ENCODE assay signal across 21 cellular contexts in genomic region chr3:172043233-172043632, GRCh38. TPM values are rescaled to one million over a fixed set of nuclear protein-coding genes. Genes with fewer than 3 reads are reported as not detected.
DNase-seq lines count a peak whose midpoint lies in the region; ATAC-seq and TF ChIP-seq lines count a peak whose summit lies in the region.
"Had no signal": no experiment of that assay in that cellular context is flagged by ENCODE, and none has a peak within 500 bp of the region (broad histone marks: within the 10 kb centered on the region; RNA-seq: fewer than 3 reads in every experiment).

No MANE protein-coding gene starts in this region.

- peak overlapping the region in 9 of 11 experiments; percentile 75 to 94 (median 86); a peak in 14 of 22 replicates for H3K4me2 ChIP-seq in BLaER1 treated with 17β-estradiol and CSF1 and Interleukin-3, amounts not matched to agents 10 nM and 100 nM
- peak overlapping the region; percentile 80 for H3K4me2 ChIP-seq in PC-9
- H3K4me2 ChIP-seq in osteoblast (ENCODE audit: insufficient read depth, low read length) = peak overlapping the region; percentile 89

- H2AFZ ChIP-seq in PC-9 (no peak overlapping the region), osteoblast (ENCODE audit: low read length) (no peak overlapping the region)

- H3K4me1 Mint-ChIP-seq in endodermal cell = peaks cover 60% of the 10 kb centered on the region
- H3K4me1 Mint-ChIP-seq in activated CD8-positive, alpha-beta T cell treated with anti-CD3 and anti-CD28 coated beads for 36 hours (ENCODE audit: low read depth) = peaks cover 42% of the 10 kb centered on the region

- no peak overlapping the region for H3K9ac ChIP-seq in BLaER1 treated with 17β-estradiol and CSF1 and Interleukin-3, amounts not matched to agents 10 nM and 100 nM
- no peak overlapping the region for H3K9ac ChIP-seq in endodermal cell (ENCODE audit: extremely low read depth, low read length, poor library complexity, severe bottlenecking)

- H3F3A ChIP-seq in PC-9 (ENCODE audit: insufficient read depth, low read depth) = peaks cover 60% of the 10 kb centered on the region

- no peak for ATAC-seq in activated CD8-positive, alpha-beta T cell treated with anti-CD3 and anti-CD28 coated beads for 36 hours

- TF ChIP-seq CTCF in PC-9 (conservative IDR thresholded peaks at IDR 0.05) = no peak
- no peak for TF ChIP-seq CTCF in endodermal cell (conservative IDR thresholded peaks at IDR 0.05)
- TF ChIP-seq CTCF in osteoblast (IDR thresholded peaks at IDR 0.05; ENCODE audit: extremely low read depth, low read depth, low read length) = no peak
- no peak for TF ChIP-seq CTCF in activated CD8-positive, alpha-beta T cell treated with anti-CD3 and anti-CD28 coated beads for 36 hours (IDR thresholded peaks at IDR 0.05)

- no peak overlapping the region for H3K27ac Mint-ChIP-seq in endodermal cell
- no peak overlapping the region for H3K27ac Mint-ChIP-seq in activated CD8-positive, alpha-beta T cell treated with anti-CD3 and anti-CD28 coated beads for 36 hours

- no TSS peak for BruUV-seq in PC-9 (replicated peaks; lab: Mats Ljungman, UMichigan)

- H3K4me1 ChIP-seq in BLaER1 treated with 17β-estradiol and CSF1 and Interleukin-3, amounts not matched to agents 10 nM and 100 nM = peaks cover 23 to 64% (median 34%) of the 10 kb centered on the region in 10 experiments
- peaks cover 71% of the 10 kb centered on the region for H3K4me1 ChIP-seq in PC-9 (replicated peaks; ENCODE audit: insufficient read depth)
- H3K4me1 ChIP-seq in endodermal cell (ENCODE audit: control insufficient read depth, insufficient read depth, low read length) = peaks cover 25% of the 10 kb centered on the region
- peaks cover 51% of the 10 kb centered on the region for H3K4me1 ChIP-seq in osteoblast (ENCODE audit: insufficient read depth, low read length)

- H3K27ac ChIP-seq in BLaER1 treated with 17β-estradiol and CSF1 and Interleukin-3, amounts not matched to agents 10 nM and 100 nM = no peak overlapping the region
- H3K27ac ChIP-seq in PC-9 = 0 out of 2 replicates have a peak overlapping the region, but pooled peaks have one; percentile 3
- no peak overlapping the region for H3K27ac ChIP-seq in endodermal cell (ENCODE audit: low read depth, low read length)
- H3K27ac ChIP-seq in osteoblast (ENCODE audit: low read depth, low read length) = peak overlapping the region; percentile 96

- 74 to 96% methylated on average over 3 to 5 of the region's 5 CpGs for WGBS in endodermal cell (ENCODE audit: insufficient coverage in 1 of 2, insufficient read length in 1 of 2), 2 experiments

- DNase-seq in PC-9 (no peak), endodermal cell (no peak), osteoblast (ENCODE audit: insufficient read length, low spot score, missing footprints) (no peak), globus pallidus (ENCODE audit: low spot score) (no peak), SW 1271 (lab: John Stamatoyannopoulos, UW) (no peak)
- DNase-seq in activated CD8-positive, alpha-beta memory T cell treated with anti-CD3 and anti-CD28 coated beads for 24 hours = no peak
- DNase-seq in activated CD8-positive, alpha-beta T cell treated with anti-CD3 and anti-CD28 coated beads for 36 hours = no peak
- DNase-seq: activated CD4-positive, alpha-beta T cell treated with anti-CD3 and anti-CD28 coated beads for 4 hours; activated naive CD4-positive, alpha-beta T cell treated with anti-CD3 and anti-CD28 coated beads, Interleukin-2, amount 50 U/mL, for 16 hours; DMS 273 treated with DMSO at 0.1 percent for 48 hours; foreskin melanocyte; mesendoderm; NCI-H1048; NCI-H2171 treated with DMSO at 0.1 percent for 48 hours; NK-92 treated with Interleukin-12 subunit alpha and Interleukin-12 subunit beta, amount 100 ng/mL, for 24 hours; nucleus accumbens; SHP77 treated with DMSO at 0.1 percent for 48 hours; T-helper 9 cell; uterus had no signal

- H3K79me2 ChIP-seq in PC-9 (ENCODE audit: low read depth) = peaks cover 98% of the 10 kb centered on the region
- H3K79me2 ChIP-seq in osteoblast (ENCODE audit: insufficient read depth, low read length) = peaks cover 91% of the 10 kb centered on the region

- H3K27me3 Mint-ChIP-seq in endodermal cell (ENCODE audit: insufficient read depth) = no peaks in the 10 kb centered on the region
- H3K27me3 Mint-ChIP-seq in activated CD8-positive, alpha-beta T cell treated with anti-CD3 and anti-CD28 coated beads for 36 hours = no peaks in the 10 kb centered on the region

- H3K9me2 ChIP-seq in PC-9 (ENCODE audit: insufficient read depth) = no peaks in the 10 kb centered on the region

- no peak overlapping the region; a peak in 1 of 20 replicates for H3K4me3 ChIP-seq in BLaER1 treated with 17β-estradiol and CSF1 and Interleukin-3, amounts not matched to agents 10 nM and 100 nM
- H3K4me3 ChIP-seq in PC-9 = peak overlapping the region; percentile 63
- H3K4me3 ChIP-seq in endodermal cell (ENCODE audit: low read length) = peak overlapping the region; percentile 61
- peak overlapping the region; percentile 88 for H3K4me3 ChIP-seq in osteoblast (ENCODE audit: insufficient read depth, low read length)
- H3K4me3 ChIP-seq: skin epidermis had no signal

- peaks cover 0 to 36% (median 8%) of the 10 kb centered on the region in 11 experiments; a peak in 13 of 22 replicates for H3K36me3 ChIP-seq in BLaER1 treated with 17β-estradiol and CSF1 and Interleukin-3, amounts not matched to agents 10 nM and 100 nM
- H3K36me3 ChIP-seq in PC-9 (ENCODE audit: low read depth) = peaks cover 61% of the 10 kb centered on the region
- H3K36me3 ChIP-seq in endodermal cell (ENCODE audit: control insufficient read depth, insufficient read depth, low read length) = peaks cover 31% of the 10 kb centered on the region
- peaks cover 16% of the 10 kb centered on the region for H3K36me3 ChIP-seq in osteoblast (ENCODE audit: insufficient read depth, low read length)
- H3K36me3 ChIP-seq: uterus had no signal

- H3K27me3 ChIP-seq in BLaER1 treated with 17β-estradiol and CSF1 and Interleukin-3, amounts not matched to agents 10 nM and 100 nM = no peaks in the 10 kb centered on the region
- H3K27me3 ChIP-seq in PC-9 (ENCODE audit: insufficient read depth, low read depth) (no peaks in the 10 kb centered on the region), endodermal cell (ENCODE audit: control insufficient read depth, insufficient read depth, low read length, poor library complexity, severe bottlenecking) (no peaks in the 10 kb centered on the region), osteoblast (ENCODE audit: insufficient read depth, low read length) (no peaks in the 10 kb centered on the region)
- H3K27me3 ChIP-seq: uterus had no signal

- H3K4me3 Mint-ChIP-seq in endodermal cell = peak overlapping the region; percentile 84
- H3K4me3 Mint-ChIP-seq in activated CD8-positive, alpha-beta T cell treated with anti-CD3 and anti-CD28 coated beads for 36 hours = no peak overlapping the region

- H4K20me1 ChIP-seq in BLaER1 treated with 17β-estradiol and CSF1 and Interleukin-3, amounts not matched to agents 10 nM and 100 nM = peaks cover 19 to 71% (median 62%) of the 10 kb centered on the region in 11 experiments; a peak in 20 of 22 replicates
- peaks cover 61% of the 10 kb centered on the region for H4K20me1 ChIP-seq in PC-9 (ENCODE audit: insufficient read depth)
- H4K20me1 ChIP-seq in osteoblast (ENCODE audit: insufficient read depth, low read length) = peaks cover 59% of the 10 kb centered on the region

- intact Hi-C loops in PC-9 (cut with micrococcal nuclease; ENCODE audit: unreplicated experiment) = loop anchor here (5.0 kb wide), 3 partner anchors 109 to 396 kb away; no protein-coding TSS in a partner anchor
- intact Hi-C loops in activated CD8-positive, alpha-beta T cell treated with anti-CD3 and anti-CD28 coated beads for 36 hours (cut with micrococcal nuclease) = loop anchor here (5.0 kb wide), 1 partner anchor 64 kb away; no protein-coding TSS in a partner anchor

- no peaks in the 10 kb centered on the region for H3K9me3 ChIP-seq in BLaER1 treated with 17β-estradiol and CSF1 and Interleukin-3, amounts not matched to agents 10 nM and 100 nM (replicated peaks in 1 of 11)
- no peaks in the 10 kb centered on the region for H3K9me3 ChIP-seq in PC-9 (ENCODE audit: insufficient read depth, low read depth)
- H3K9me3 ChIP-seq in endodermal cell (ENCODE audit: control insufficient read depth, low read length) = no peaks in the 10 kb centered on the region
- no peaks in the 10 kb centered on the region for H3K9me3 ChIP-seq in osteoblast (ENCODE audit: low read depth, low read length)
- H3K9me3 ChIP-seq: uterus had no signal

- no peaks in the 10 kb centered on the region for H3K9me3 Mint-ChIP-seq in endodermal cell
- no peaks in the 10 kb centered on the region for H3K9me3 Mint-ChIP-seq in activated CD8-positive, alpha-beta T cell treated with anti-CD3 and anti-CD28 coated beads for 36 hours

- POLR2A ChIA-PET in PC-9 (lab: Charles Lee; ENCODE audit: unreplicated experiment) = no interaction called here
- POLR2A ChIA-PET in activated CD8-positive, alpha-beta T cell treated with anti-CD3 and anti-CD28 coated beads for 36 hours (lab: Charles Lee) = interaction anchor here (0.7 to 1.3 kb wide), 3 partner anchors 62 to 149 kb away, joined by 3 to 4 read pairs (median 3); no protein-coding TSS in a partner anchor

- CTCF ChIA-PET in PC-9 (lab: Charles Lee) = interaction anchor here (0.6 kb wide), 1 partner anchor 288 kb away, joined by 4 read pairs; no protein-coding TSS in a partner anchor
- CTCF ChIA-PET in activated CD8-positive, alpha-beta T cell treated with anti-CD3 and anti-CD28 coated beads for 36 hours (lab: Charles Lee) = interaction anchor here (0.9 kb wide), 1 partner anchor 60 kb away, joined by 3 read pairs; no protein-coding TSS in a partner anchor

- peaks cover 9% of the 10 kb centered on the region for H3K36me3 Mint-ChIP-seq in endodermal cell (ENCODE audit: low read depth)
- no peaks in the 10 kb centered on the region for H3K36me3 Mint-ChIP-seq in activated CD8-positive, alpha-beta T cell treated with anti-CD3 and anti-CD28 coated beads for 36 hours (ENCODE audit: low read depth)

RNA-seq across cellular contexts. Expression of gene FNDC3B, which starts 3.9 kb away (rescaled TPM):
- total RNA-seq in PC-9 (2021) (79.4 and 106 TPM in 2 replicates), endodermal cell (100 to 1,000 TPM in 1 of 2 donors, 10 to 100 TPM in 1; 80.6 to 107 TPM), osteoblast (179 TPM in 2 replicates)
- polyA plus RNA-seq in endodermal cell (2013, experiment 1 of 2) = 31.9 TPM
- polyA plus RNA-seq in endodermal cell (2013, experiment 2 of 2) = 32.7 TPM
- total RNA-seq in activated CD8-positive, alpha-beta T cell treated with anti-CD3 and anti-CD28 coated beads for 36 hours = 10 to 100 TPM; 10.6 to 12.0 TPM

Comparison
In these comparisons a context has a peak if more than half of its experiments do, and no peak if none do; other contexts are left out.
1. H3K27ac ChIP-seq: peak in PC-9 (single experiment) and osteoblast (single experiment); none in BLaER1 treated with 17β-estradiol and CSF1 and Interleukin-3, amounts not matched to agents 10 nM and 100 nM (0 of 11) and endodermal cell (single experiment).
2. H3K4me3 ChIP-seq: peak in PC-9 (single experiment), endodermal cell (single experiment) and osteoblast (single experiment); none in BLaER1 treated with 17β-estradiol and CSF1 and Interleukin-3, amounts not matched to agents 10 nM and 100 nM (0 of 10).
3. Peak in every context shown above with its lines, with median percentiles within 50 percentile points of each other: H3K4me2 ChIP-seq.